In the genomic region with DNA sequence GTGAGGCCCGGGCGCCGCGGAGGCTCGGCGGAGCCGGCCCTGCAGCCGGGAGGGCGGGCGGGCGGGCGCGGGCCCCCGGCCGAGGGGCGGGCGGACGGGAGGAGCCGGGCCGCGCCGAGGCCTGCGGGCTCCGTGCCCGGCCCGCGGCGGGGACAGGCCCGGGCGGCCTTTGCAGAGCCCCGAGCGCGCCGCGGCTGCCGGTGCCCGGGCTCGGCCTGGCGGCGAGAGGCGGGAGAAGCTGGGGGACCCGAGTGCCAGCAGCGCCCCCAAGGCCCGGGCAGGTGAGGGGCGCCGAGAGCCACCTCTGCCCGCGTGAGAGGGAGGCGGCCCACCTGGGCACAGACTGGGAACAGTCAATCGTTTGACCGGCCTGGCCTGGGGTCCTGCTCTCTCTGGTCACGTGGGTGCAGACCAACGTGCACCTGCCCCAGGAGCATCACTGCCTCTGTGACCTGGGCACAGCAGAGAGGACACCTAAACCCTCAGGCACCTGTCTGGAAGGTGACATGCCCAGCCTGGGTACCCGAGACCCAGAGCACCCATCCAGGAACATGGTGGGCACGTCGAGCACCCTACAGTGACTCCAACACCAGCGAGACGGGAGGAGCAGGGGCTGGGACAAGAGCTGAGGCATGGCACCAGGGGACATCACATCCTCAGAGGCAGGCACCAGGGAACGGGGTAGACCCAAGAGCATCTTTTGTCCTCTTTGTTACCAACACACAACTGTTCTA, we compare ENCODE assay signal across 7 cellular contexts. TPM values are rescaled to one million over a fixed set of nuclear protein-coding genes. Genes with fewer than 3 reads are reported as not detected.
DNase-seq lines count a peak whose midpoint lies in the region; ATAC-seq and TF ChIP-seq lines count a peak whose summit lies in the region.

No MANE protein-coding gene starts in this region.

- H3K27ac Mint-ChIP-seq in stimulated activated naive CD8-positive, alpha-beta T cell treated with anti-CD3 and anti-CD28 coated beads, Interleukin-15, Interleukin-2, amounts not matched to agents 100 ng/mL and 50 ng/mL, for 24 hours = peak overlapping the region; percentile 63

- no peaks in the 10 kb centered on the region for H3K36me3 Mint-ChIP-seq in stimulated activated naive CD8-positive, alpha-beta T cell treated with anti-CD3 and anti-CD28 coated beads, Interleukin-15, Interleukin-2, amounts not matched to agents 100 ng/mL and 50 ng/mL, for 24 hours (ENCODE audit: low read depth)

- peaks cover 4% of the 10 kb centered on the region for H3K27me3 Mint-ChIP-seq in stimulated activated naive CD8-positive, alpha-beta T cell treated with anti-CD3 and anti-CD28 coated beads, Interleukin-15, Interleukin-2, amounts not matched to agents 100 ng/mL and 50 ng/mL, for 24 hours

- H3K27me3 ChIP-seq in liver (ENCODE audit: control insufficient read depth in 4 of 4, insufficient read depth in 4 of 4, low read length in 3 of 4) = no peaks in the 10 kb centered on the region

- H3K4me1 ChIP-seq in HEK293 (ENCODE audit: control insufficient read depth, insufficient read depth, low read length) (peaks cover 9% of the 10 kb centered on the region; the same call in 1 of the 2 replicates), liver (ENCODE audit: control insufficient read depth in 4 of 4, insufficient read depth in 4 of 4, low read length in 3 of 4) (peaks cover 0 to 8% (median 3%) of the 10 kb centered on the region in 4 donors)

- H3K4me3 ChIP-seq in HEK293 (ENCODE audit: low read depth, low read length) = peak overlapping the region; percentile 60
- H3K4me3 ChIP-seq in liver (ENCODE audit: low read depth in 1 of 3, low read length in 3 of 3) = peak overlapping the region in 2 of 3 donors; percentile 50 to 90

- no peak for TF ChIP-seq RAD21 in liver (IDR thresholded peaks at IDR 0.05)

- no peak for ATAC-seq in HG02981 (IDR thresholded peaks at IDR 0.05; ENCODE audit: unreplicated experiment)

- H3K9me3 Mint-ChIP-seq in stimulated activated naive CD8-positive, alpha-beta T cell treated with anti-CD3 and anti-CD28 coated beads, Interleukin-15, Interleukin-2, amounts not matched to agents 100 ng/mL and 50 ng/mL, for 24 hours = peaks cover 6% of the 10 kb centered on the region

- CTCF ChIA-PET in HEK293 (lab: Yijun Ruan, JAX) = interaction anchor here (0.6 to 1.1 kb wide), 3 partner anchors 81 to 164 kb away, joined by 3 to 6 read pairs (median 3); no protein-coding TSS in a partner anchor

- peaks cover 0 to 12% of the 10 kb centered on the region in 2 experiments; a peak in 2 of 3 replicates for H3K36me3 ChIP-seq in HEK293 (ENCODE audit: control insufficient read depth in 2 of 2, insufficient read depth in 1 of 2, low read length in 2 of 2)
- no peaks in the 10 kb centered on the region for H3K36me3 ChIP-seq in liver (ENCODE audit: control insufficient read depth in 4 of 4, insufficient read depth in 3 of 4, low read depth in 1 of 4, low read length in 3 of 4)

- H3K9ac ChIP-seq in liver (ENCODE audit: low read depth in 1 of 2, low read length in 2 of 2) = no peak overlapping the region

- H3K27ac ChIP-seq in HEK293 (ENCODE audit: extremely low read depth, low read depth, low read length) (peak overlapping the region; percentile 83; the same call in 1 of the 2 replicates), liver (ENCODE audit: low read depth in 1 of 2, low read length in 2 of 2) (no peak overlapping the region)

- DNase-seq in SK-N-DZ (ENCODE audit: low spot score) (peak; percentile 38), cerebellum (ENCODE audit: low spot score) (peak; percentile 62), DMS114 treated with DMSO at 0.1 percent for 48 hours (lab: John Stamatoyannopoulos, UW; ENCODE audit: unreplicated experiment) (no peak)

- H3K9me3 ChIP-seq in HEK293 (ENCODE audit: control insufficient read depth, insufficient read depth, low read depth, low read length) = no peaks in the 10 kb centered on the region; the same call in 1 of the 2 replicates
- H3K9me3 ChIP-seq in liver (ENCODE audit: control insufficient read depth in 4 of 4, low read length in 3 of 4) = peaks cover 0 to 9% (median 4%) of the 10 kb centered on the region in 4 donors

- 7% methylated on average over 59 of the region's 59 CpGs for WGBS in liver

- TF ChIP-seq CTCF in HEK293 (tag by site-specific recombination; IDR thresholded peaks at IDR 0.05) = peak; percentile 43; the same call in 1 of the 2 replicates
- TF ChIP-seq CTCF in liver (IDR thresholded peaks at IDR 0.05; ENCODE audit: low read depth, low read length, missing input control) = no peak

- peak overlapping the region; percentile 75 for H3K4me3 Mint-ChIP-seq in stimulated activated naive CD8-positive, alpha-beta T cell treated with anti-CD3 and anti-CD28 coated beads, Interleukin-15, Interleukin-2, amounts not matched to agents 100 ng/mL and 50 ng/mL, for 24 hours

- H3K4me1 Mint-ChIP-seq in stimulated activated naive CD8-positive, alpha-beta T cell treated with anti-CD3 and anti-CD28 coated beads, Interleukin-15, Interleukin-2, amounts not matched to agents 100 ng/mL and 50 ng/mL, for 24 hours (ENCODE audit: low read depth) = peaks cover 46% of the 10 kb centered on the region

- POLR2A ChIA-PET in HEK293 (lab: Yijun Ruan, JAX) = interaction anchor here (0.5 to 1.9 kb wide), 3 partner anchors 16 to 897 kb away, joined by 3 to 5 read pairs (median 3); no protein-coding TSS in a partner anchor

TF ChIP-seq in HEK293, 187 proteins besides CTCF, POLR2A, EP300 and RAD21 (continues in another document):
- TF ChIP-seq ZEB2 (tag by site-specific recombination; IDR thresholded peaks at IDR 0.05) (no peak), ZBTB17 (tag by site-specific recombination; IDR thresholded peaks at IDR 0.05) (peak; percentile 60), ZBTB26 (tag by site-specific recombination; optimal IDR thresholded peaks at IDR 0.05) (peak; percentile 50), ZBTB20 (tag by site-specific recombination; IDR thresholded peaks at IDR 0.05) (peak; percentile 61; the same call in 1 of the 2 replicates)
- TF ChIP-seq, protein P1, sequence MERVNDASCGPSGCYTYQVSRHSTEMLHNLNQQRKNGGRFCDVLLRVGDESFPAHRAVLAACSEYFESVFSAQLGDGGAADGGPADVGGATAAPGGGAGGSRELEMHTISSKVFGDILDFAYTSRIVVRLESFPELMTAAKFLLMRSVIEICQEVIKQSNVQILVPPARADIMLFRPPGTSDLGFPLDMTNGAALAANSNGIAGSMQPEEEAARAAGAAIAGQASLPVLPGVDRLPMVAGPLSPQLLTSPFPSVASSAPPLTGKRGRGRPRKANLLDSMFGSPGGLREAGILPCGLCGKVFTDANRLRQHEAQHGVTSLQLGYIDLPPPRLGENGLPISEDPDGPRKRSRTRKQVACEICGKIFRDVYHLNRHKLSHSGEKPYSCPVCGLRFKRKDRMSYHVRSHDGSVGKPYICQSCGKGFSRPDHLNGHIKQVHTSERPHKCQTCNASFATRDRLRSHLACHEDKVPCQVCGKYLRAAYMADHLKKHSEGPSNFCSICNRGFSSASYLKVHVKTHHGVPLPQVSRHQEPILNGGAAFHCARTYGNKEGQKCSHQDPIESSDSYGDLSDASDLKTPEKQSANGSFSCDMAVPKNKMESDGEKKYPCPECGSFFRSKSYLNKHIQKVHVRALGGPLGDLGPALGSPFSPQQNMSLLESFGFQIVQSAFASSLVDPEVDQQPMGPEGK (tag by site-specific recombination; IDR thresholded peaks at IDR 0.05) = no peak

TF ChIP-seq in liver, 16 proteins besides CTCF, POLR2A, EP300 and RAD21:
- TF ChIP-seq NR2F2 (IDR thresholded peaks at IDR 0.05) (no peak), FOXA2 (IDR thresholded peaks at IDR 0.05) (no peak), GABPA (IDR thresholded peaks at IDR 0.05 in 1 of 2, conservative IDR thresholded peaks at IDR 0.05 in 1 of 2) (no peak), FOXA1 (IDR thresholded peaks at IDR 0.05) (no peak), EGR1 (IDR thresholded peaks at IDR 0.05; ENCODE audit: low read depth in 2 of 2) (no peak), REST (IDR thresholded peaks at IDR 0.05) (no peak), SP1 (IDR thresholded peaks at IDR 0.05) (no peak), HNF4A (conservative IDR thresholded peaks at IDR 0.05) (no peak), RXRA (IDR thresholded peaks at IDR 0.05) (no peak), JUND (IDR thresholded peaks at IDR 0.05) (no peak), TAF1 (conservative IDR thresholded peaks at IDR 0.05) (no peak)

RNA-seq across cellular contexts. Expression of gene MVB12B, which starts 0.6 kb away (rescaled TPM):
- polyA plus RNA-seq in SK-N-DZ (2014; cell fraction: cytosol; rRNA removed) = 27.9 and 35.7 TPM in 2 replicates
- 10.9 and 12.2 TPM in 2 replicates for polyA plus RNA-seq in SK-N-DZ (2014; cell fraction: nucleus; rRNA removed)
- total RNA-seq in cerebellum (41.7 TPM), liver (10 to 100 TPM; 10.5 to 12.4 TPM)
- polyA plus RNA-seq in liver = 1 to 10 TPM; 5.3 to 6.4 TPM
